ENCODE assay signal across 30 cellular contexts in the genomic region with DNA sequence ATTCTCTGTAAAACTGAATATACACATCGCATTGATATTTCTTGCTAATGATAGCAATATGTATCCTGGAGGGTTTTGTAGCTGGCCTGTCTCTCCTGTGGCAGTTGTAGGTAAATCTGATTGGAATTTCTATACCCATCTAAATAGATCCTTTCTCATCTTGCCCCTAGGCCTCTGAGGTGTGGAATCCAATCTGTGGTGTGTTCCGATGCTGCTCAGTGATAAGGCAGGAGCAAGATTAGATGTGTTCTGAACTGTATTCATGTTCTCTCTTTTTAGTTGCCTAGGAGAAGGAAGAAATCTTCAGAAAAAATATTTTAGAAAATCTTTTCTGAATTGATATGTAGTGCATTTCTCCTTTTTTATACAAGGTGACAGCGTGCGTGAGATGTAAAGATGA.
"Had no signal": no experiment of that assay in that cellular context is flagged by ENCODE, and none has a peak within 500 bp of the region (broad histone marks: within the 10 kb centered on the region; RNA-seq: fewer than 3 reads in every experiment).

No MANE protein-coding gene starts in this region.

- H3K36me3 ChIP-seq: heart right ventricle, neural progenitor cell, right atrium auricular region, stomach, thyroid gland, upper lobe of left lung had no signal

- H3K9me3 Mint-ChIP-seq: neural progenitor cell; stimulated activated naive B cell treated with anti-CD40 and anti-IgM and Interleukin-4, amounts not matched to agents 10 μg/mL and 1 μg/mL and 100 μg/mL, for 72 hours; T-helper 2 cell treated with Interferon-gamma antibody and Interleukin-4, amounts not matched to agents 5 μg/mL and 100 μg/mL, for 36 hours had no signal

- H3K9me3 ChIP-seq: body of pancreas, heart right ventricle, psoas muscle, right atrium auricular region, stomach, thyroid gland, upper lobe of left lung had no signal

- H3K4me1 ChIP-seq: neural progenitor cell, parathyroid adenoma, thyroid gland had no signal

- ATAC-seq: activated T-cell treated with anti-CD3 and anti-CD28 coated beads, Interleukin-2, amount 50 U/mL, for 72 hours; body of pancreas; effector memory CD8-positive, alpha-beta T cell; heart right ventricle; left ventricle myocardium superior; natural killer cell; psoas muscle; stimulated activated naive B cell treated with anti-CD40 and anti-IgM and Interleukin-4, amounts not matched to agents 10 μg/mL and 1 μg/mL and 100 μg/mL, for 72 hours had no signal

- H3K27me3 ChIP-seq: body of pancreas, heart right ventricle, neural progenitor cell, right atrium auricular region, stomach, thyroid gland, upper lobe of left lung had no signal

- H3K27me3 Mint-ChIP-seq: activated naive CD8-positive, alpha-beta T cell; effector memory CD8-positive, alpha-beta T cell; stimulated activated naive B cell treated with anti-CD40 and anti-IgM and Interleukin-4, amounts not matched to agents 10 μg/mL and 1 μg/mL and 100 μg/mL, for 72 hours had no signal

- H3K4me3 ChIP-seq: body of pancreas, heart right ventricle, neural progenitor cell, psoas muscle, right atrium auricular region, stomach, thyroid gland, upper lobe of left lung had no signal

- DNase-seq: activated CD4-positive, alpha-beta T cell treated with anti-CD3 and anti-CD28 coated beads for 4 hours; activated CD4-positive, alpha-beta T cell treated with anti-CD3 and anti-CD28 coated beads, Interleukin-2, amount 50 U/mL, for 4 hours; activated effector memory CD4-positive, alpha-beta T cell treated with Interleukin-2 at 50 U/mL for 16 hours; activated naive CD4-positive, alpha-beta T cell treated with Interleukin-2 at 50 U/mL for 16 hours; activated T-cell treated with anti-CD3 and anti-CD28 coated beads for 4 hours; activated T-cell treated with anti-CD3 and anti-CD28 coated beads, Interleukin-2, amount 50 U/mL, for 72 hours; anterior cingulate cortex; body of pancreas; cortex of kidney; effector memory CD8-positive, alpha-beta T cell; erythroblast; heart right ventricle; islet precursor cell; left cardiac atrium; left ventricle myocardium superior; natural killer cell; occipital lobe; psoas muscle; stimulated activated CD4-positive, alpha-beta T cell treated with anti-CD3 and anti-CD28 coated beads, Interleukin-15, amount 100 ng/mL, for 24 hours; stimulated activated CD4-positive, alpha-beta T cell treated with anti-CD3 and anti-CD28 coated beads, Interleukin-2, amount 100 ng/mL, for 24 hours; stimulated activated naive B cell treated with anti-CD40 and anti-IgM and Interleukin-4, amounts not matched to agents 10 μg/mL and 1 μg/mL and 100 μg/mL, for 72 hours; stomach; T-helper 1 cell; thyroid gland; upper lobe of left lung had no signal

- H2AFZ ChIP-seq: neural progenitor cell, parathyroid adenoma had no signal

- H3K36me3 Mint-ChIP-seq: activated naive CD8-positive, alpha-beta T cell; natural killer cell; neural progenitor cell; stimulated activated naive B cell treated with anti-CD40 and anti-IgM and Interleukin-4, amounts not matched to agents 10 μg/mL and 1 μg/mL and 100 μg/mL, for 72 hours had no signal

- H3K4me2 ChIP-seq: neural progenitor cell had no signal

- H3K27ac Mint-ChIP-seq: activated naive CD8-positive, alpha-beta T cell; activated T-cell treated with anti-CD3 and anti-CD28 coated beads, Interleukin-2, amount 50 U/mL, for 72 hours; effector memory CD8-positive, alpha-beta T cell; natural killer cell; stimulated activated naive B cell treated with anti-CD40 and anti-IgM and Interleukin-4, amounts not matched to agents 10 μg/mL and 1 μg/mL and 100 μg/mL, for 72 hours; T-helper 2 cell treated with Interferon-gamma antibody and Interleukin-4, amounts not matched to agents 5 μg/mL and 100 μg/mL, for 36 hours had no signal

- H3K4me1 Mint-ChIP-seq: natural killer cell; stimulated activated naive B cell treated with anti-CD40 and anti-IgM and Interleukin-4, amounts not matched to agents 10 μg/mL and 1 μg/mL and 100 μg/mL, for 72 hours had no signal

- H3K4me3 Mint-ChIP-seq: activated naive CD8-positive, alpha-beta T cell; activated T-cell treated with anti-CD3 and anti-CD28 coated beads, Interleukin-2, amount 50 U/mL, for 72 hours; effector memory CD8-positive, alpha-beta T cell; natural killer cell; neural progenitor cell; stimulated activated naive B cell treated with anti-CD40 and anti-IgM and Interleukin-4, amounts not matched to agents 10 μg/mL and 1 μg/mL and 100 μg/mL, for 72 hours; T-helper 2 cell treated with Interferon-gamma antibody and Interleukin-4, amounts not matched to agents 5 μg/mL and 100 μg/mL, for 36 hours had no signal

- H3K79me2 ChIP-seq: parathyroid adenoma had no signal

- H3K27ac ChIP-seq: body of pancreas, neural progenitor cell, parathyroid adenoma, psoas muscle, right atrium auricular region, stomach, thyroid gland, upper lobe of left lung had no signal

- H3K9ac ChIP-seq: neural progenitor cell, parathyroid adenoma had no signal
